Comparison of ENCODE assay signal across 1 cellular context in genomic region chr16:14486520-14487303, GRCh38.
TF ChIP-seq lines count a peak whose summit lies in the region.

No MANE protein-coding gene starts in this region.

TF ChIP-seq in K562, 482 proteins besides CTCF, POLR2A, EP300 and RAD21 (continued from another document and continues in another):
- TF ChIP-seq THRA (IDR thresholded peaks at IDR 0.05) (no peak), RERE (CRISPR knock-in tag; IDR thresholded peaks at IDR 0.05; ENCODE audit: borderline replicate concordance) (no peak), SNRNP70 (optimal IDR thresholded peaks at IDR 0.05; ENCODE audit: low read depth, low read length) (no peak), POU5F1 (IDR thresholded peaks at IDR 0.05; ENCODE audit: borderline replicate concordance, low read depth, low read length, partially characterized antibody) (no peak), FOXK1 (CRISPR knock-in tag; IDR thresholded peaks at IDR 0.05; ENCODE audit: borderline replicate concordance) (no peak), ZNF12 (CRISPR knock-in tag; IDR thresholded peaks at IDR 0.05) (no peak), DEAF1 (CRISPR knock-in tag; IDR thresholded peaks at IDR 0.05) (no peak), SMARCA4 (IDR thresholded peaks at IDR 0.05) (peak; percentile 72; the same call in 1 of the 2 replicates), ZSCAN32 (CRISPR knock-in tag; IDR thresholded peaks at IDR 0.05) (no peak), ZNF57 (CRISPR knock-in tag; IDR thresholded peaks at IDR 0.05) (no peak), NCOA1 (IDR thresholded peaks at IDR 0.05; ENCODE audit: low read depth) (no peak), ARID4B (CRISPR knock-in tag; IDR thresholded peaks at IDR 0.05) (no peak), ZNF408 (CRISPR knock-in tag; IDR thresholded peaks at IDR 0.05; ENCODE audit: low read depth) (no peak), TGIF2 (CRISPR knock-in tag; IDR thresholded peaks at IDR 0.05) (no peak), MCM2 (IDR thresholded peaks at IDR 0.05; ENCODE audit: low read depth) (no peak), CREBBP (IDR thresholded peaks at IDR 0.05; ENCODE audit: low read depth, low read length) (no peak), MAZ (CRISPR knock-in tag; conservative IDR thresholded peaks at IDR 0.05 in 1 of 2, IDR thresholded peaks at IDR 0.05 in 1 of 2) (no peak), TFAP4 (CRISPR knock-in tag; IDR thresholded peaks at IDR 0.05; ENCODE audit: borderline replicate concordance) (no peak), KLF1 (tag; IDR thresholded peaks at IDR 0.05) (no peak), ZNF354B (CRISPR knock-in tag; IDR thresholded peaks at IDR 0.05) (no peak), TSHZ1 (CRISPR knock-in tag; IDR thresholded peaks at IDR 0.05) (no peak), SETDB1 (IDR thresholded peaks at IDR 0.05; ENCODE audit: low read length) (no peak), ZNF518B (CRISPR knock-in tag; IDR thresholded peaks at IDR 0.05) (no peak), BRF1 (IDR thresholded peaks at IDR 0.05; ENCODE audit: borderline replicate concordance, extremely low read depth, insufficient read length) (no peak), PTBP1 (IDR thresholded peaks at IDR 0.05; ENCODE audit: low read depth, low read length) (no peak), ATF4 (CRISPR knock-in tag; IDR thresholded peaks at IDR 0.05) (no peak), NFYB (IDR thresholded peaks at IDR 0.05; ENCODE audit: extremely low read depth, insufficient read length) (no peak), REST (CRISPR knock-in tag; IDR thresholded peaks at IDR 0.05; ENCODE audit: low read depth) (no peak), MEF2D (tag; conservative IDR thresholded peaks at IDR 0.05; ENCODE audit: low read depth) (no peak)
